Comparison of ENCODE assay signal across 8 cellular contexts in the genomic region with DNA sequence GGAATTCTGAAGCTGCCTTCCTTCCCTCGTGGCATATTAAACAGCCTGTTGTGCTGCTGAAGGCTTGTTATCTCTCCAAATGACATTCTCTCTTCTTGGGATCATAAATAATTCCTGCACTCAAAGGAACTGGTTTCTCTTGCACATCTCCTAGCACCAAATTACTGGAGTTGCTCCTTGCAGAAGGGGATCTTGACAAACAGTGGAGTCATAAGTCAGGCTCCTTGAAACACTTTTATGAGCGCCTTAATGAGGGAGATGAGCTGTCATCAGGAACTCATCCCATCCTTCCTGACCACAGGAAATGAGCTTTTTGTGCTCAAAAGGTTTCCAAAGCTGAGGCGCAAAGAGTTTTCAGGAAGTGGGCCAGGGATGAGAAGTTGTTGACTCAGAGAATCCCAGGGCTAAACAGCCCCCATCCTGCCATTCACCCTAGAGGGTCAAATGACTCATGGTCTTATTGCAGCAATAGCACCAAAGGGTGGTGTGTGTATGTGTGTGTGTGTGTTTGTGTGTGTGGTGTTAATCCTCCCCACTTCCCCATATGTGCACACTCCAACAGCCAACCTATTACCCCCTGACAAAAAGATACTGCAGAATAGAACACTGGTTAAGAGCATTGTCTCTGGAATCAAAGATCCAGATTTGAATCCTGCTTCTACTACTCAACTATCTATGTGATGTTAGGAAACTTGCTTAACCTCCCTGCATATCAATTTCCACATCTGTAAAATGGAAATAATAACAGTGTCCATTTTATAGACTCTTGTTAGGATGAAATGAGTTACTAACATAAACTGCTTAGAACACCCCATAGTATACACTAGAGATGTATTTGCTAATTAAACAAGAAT. TPM values are rescaled to one million over a fixed set of nuclear protein-coding genes. Genes with fewer than 3 reads are reported as not detected.
DNase-seq lines count a peak whose midpoint lies in the region; ATAC-seq, FAIRE-seq and TF ChIP-seq lines count a peak whose summit lies in the region.

No MANE protein-coding gene starts in this region.

- ATAC-seq in A549 (0 out of 6 replicates have a peak, but pooled peaks of 1 of the 2 experiments have one; percentile 4), GM18868 (IDR thresholded peaks at IDR 0.05; ENCODE audit: unreplicated experiment) (no peak)

- peaks cover 24% of the 10 kb centered on the region; the same call in 2 of the 3 replicates for H3K4me1 ChIP-seq in A549

- TF ChIP-seq CTCF in A549 (IDR thresholded peaks at IDR 0.05) (no peak), astrocyte of the cerebellum (IDR thresholded peaks at IDR 0.05; ENCODE audit: low read depth, low read length, missing control alignments) (no peak), lower leg skin (IDR thresholded peaks at IDR 0.05) (no peak)

- DNase-seq in A549 (ENCODE audit: low read depth in 1 of 2, low spot score in 1 of 2) (peak; percentile 16 to 68), HT-29 (ENCODE audit: low spot score) (peak; percentile 38), astrocyte of the cerebellum (ENCODE audit: low read depth) (peak; percentile 82), lower leg skin (ENCODE audit: low spot score in 2 of 2) (peak; percentile 82 to 86), NCI-H1694 treated with DMSO at 0.1 percent for 48 hours (lab: John Stamatoyannopoulos, UW) (no peak), cerebellar nuclear complex (lab: John Stamatoyannopoulos, UW) (no peak), cortex of kidney (lab: John Stamatoyannopoulos, UW) (no peak)

- 10% methylated on average over 3 of the region's 3 CpGs for WGBS in A549 (ENCODE audit: missing lambda C conversion rate)
- WGBS in lower leg skin, 2 donors = 13 to 14% methylated on average over 3 of the region's 3 CpGs

- POLR2A ChIA-PET in A549 (lab: Yijun Ruan, JAX) = no interaction called here

- H3K27ac ChIP-seq in A549 = no peak overlapping the region

- no peak for FAIRE-seq in A549 (lab: Jason Lieb, UNC)

- peak overlapping the region; percentile 37; the same call in 1 of the 3 replicates for H3K4me2 ChIP-seq in A549

- no peak overlapping the region for H3K4me3 ChIP-seq in A549
- H3K4me3 ChIP-seq in astrocyte of the cerebellum (ENCODE audit: low read depth, low read length) = no peak overlapping the region
- no peak overlapping the region for H3K4me3 ChIP-seq in lower leg skin (ENCODE audit: low read depth, poor library complexity, severe bottlenecking)

- CTCF ChIA-PET in A549 (lab: Yijun Ruan, JAX) = no interaction called here

- in situ Hi-C loops in astrocyte of the cerebellum (cut with HindIII; ENCODE audit: low sequenced_read_pairs) = no loop called here

- no peaks in the 10 kb centered on the region for H3K9me3 ChIP-seq in A549

- TF ChIP-seq POLR2A in A549 (IDR thresholded peaks at IDR 0.05; ENCODE audit: low read length) (no peak), lower leg skin (IDR thresholded peaks at IDR 0.05) (no peak)

- TF ChIP-seq RAD21 in A549 (conservative IDR thresholded peaks at IDR 0.05 in 1 of 2, IDR thresholded peaks at IDR 0.05 in 1 of 2) = no peak

- no peak; a peak in 1 of 5 replicates for TF ChIP-seq EP300 in A549 (IDR thresholded peaks at IDR 0.05)

- intact Hi-C loops in lower leg skin (cut with DNase I; ENCODE audit: low total_unique reads) = no loop called here

TF ChIP-seq in A549, 52 proteins besides CTCF, POLR2A, EP300 and RAD21:
- peak; percentile 66; the same call in 1 of the 2 replicates for TF ChIP-seq FOSL2 (IDR thresholded peaks at IDR 0.05)
- TF ChIP-seq FOSL2 (CRISPR knock-in tag; IDR thresholded peaks at IDR 0.05) = peak; percentile 72
- TF ChIP-seq, protein P1, sequence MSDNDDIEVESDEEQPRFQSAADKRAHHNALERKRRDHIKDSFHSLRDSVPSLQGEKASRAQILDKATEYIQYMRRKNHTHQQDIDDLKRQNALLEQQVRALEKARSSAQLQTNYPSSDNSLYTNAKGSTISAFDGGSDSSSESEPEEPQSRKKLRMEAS (IDR thresholded peaks at IDR 0.05) = peak; percentile 37; the same call in 1 of the 2 replicates
- no peak for TF ChIP-seq NR3C1 (IDR thresholded peaks at IDR 0.05)
- TF ChIP-seq RARB (CRISPR knock-in tag; IDR thresholded peaks at IDR 0.05) = no peak
- TF ChIP-seq CEBPB (IDR thresholded peaks at IDR 0.05) = peak; percentile 48 to 87; a peak in 3 of 4 replicates
- TF ChIP-seq ESRRA (IDR thresholded peaks at IDR 0.05; ENCODE audit: borderline replicate concordance, low read length) = no peak
- TF ChIP-seq GATA3 (IDR thresholded peaks at IDR 0.05; ENCODE audit: borderline replicate concordance) = peak; percentile 50; the same call in 1 of the 2 replicates
- TF ChIP-seq, protein P2, sequence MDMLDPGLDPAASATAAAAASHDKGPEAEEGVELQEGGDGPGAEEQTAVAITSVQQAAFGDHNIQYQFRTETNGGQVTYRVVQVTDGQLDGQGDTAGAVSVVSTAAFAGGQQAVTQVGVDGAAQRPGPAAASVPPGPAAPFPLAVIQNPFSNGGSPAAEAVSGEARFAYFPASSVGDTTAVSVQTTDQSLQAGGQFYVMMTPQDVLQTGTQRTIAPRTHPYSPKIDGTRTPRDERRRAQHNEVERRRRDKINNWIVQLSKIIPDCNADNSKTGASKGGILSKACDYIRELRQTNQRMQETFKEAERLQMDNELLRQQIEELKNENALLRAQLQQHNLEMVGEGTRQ (IDR thresholded peaks at IDR 0.05) = no peak
- no peak for TF ChIP-seq RFX5 (IDR thresholded peaks at IDR 0.05)
- peak; percentile 82 for TF ChIP-seq JUNB (IDR thresholded peaks at IDR 0.05)

RNA-seq across cellular contexts. Expression of gene PHC2, which starts 2.8 kb away (rescaled TPM):
- polyA plus RNA-seq in A549 (2011; rRNA removed) (33.2 and 42.3 TPM in 2 replicates), A549 (2017; fragmentation: RNase III; extraction: RNeasy Plus Mini Kit Qiagen cat#74134 plus additional on column Dnase treatment) (29.9 to 34.8 TPM (median 33.7 TPM) in 3 replicates)
- polyA plus RNA-seq in A549 (2012; cell fraction: cytosol; rRNA removed) = 47.3 and 54.9 TPM in 2 replicates
- polyA plus RNA-seq in A549 (2012; cell fraction: nucleus; rRNA removed) = 45.2 and 48.9 TPM in 2 replicates
- polyA minus RNA-seq in A549 (2011; rRNA and poly(A)+ RNA removed) = 40.5 and 46.5 TPM in 2 replicates
- 148 and 166 TPM in 2 replicates for total RNA-seq in HT-29 (2014; rRNA removed; shearing (Covaris generic))
- total RNA-seq in lower leg skin = 100 to 1,000 TPM in 1 of 4 donors, 10 to 100 TPM in 3; 70.2 to 114 (median 77.2) TPM

RNA-seq across cellular contexts. Expression of gene ZSCAN20, which starts 38.7 kb away (rescaled TPM):
- 1.9 and 2.1 TPM in 2 replicates for polyA plus RNA-seq in A549 (2011; rRNA removed)
- 0.82 and 0.89 TPM in 2 replicates for polyA plus RNA-seq in A549 (2012; cell fraction: cytosol; rRNA removed)
- polyA plus RNA-seq in A549 (2012; cell fraction: nucleus; rRNA removed) = 1.0 and 1.5 TPM in 2 replicates
- polyA plus RNA-seq in A549 (2017; fragmentation: RNase III; extraction: RNeasy Plus Mini Kit Qiagen cat#74134 plus additional on column Dnase treatment) = 1.3 to 1.5 TPM (median 1.4 TPM) in 3 replicates
- polyA minus RNA-seq in A549 (2011; rRNA and poly(A)+ RNA removed) = 4.4 and 5.9 TPM in 2 replicates
- 4.2 and 4.3 TPM in 2 replicates for total RNA-seq in HT-29 (2014; rRNA removed; shearing (Covaris generic))
- total RNA-seq in lower leg skin = 1 to 10 TPM in 3 of 4 donors, under 1 TPM in 1; 0.91 to 3.6 (median 3.0) TPM

Comparison
In these comparisons a context has a peak if more than half of its experiments do, and no peak if none do; other contexts are left out.
1. DNase-seq: peak in A549 (2 of 2), HT-29 (single experiment), astrocyte of the cerebellum (single experiment) and lower leg skin (2 of 2); none in NCI-H1694 treated with DMSO at 0.1 percent for 48 hours (single experiment), cerebellar nuclear complex (0 of 2) and cortex of kidney (single experiment).